8 cellular contexts compared by ENCODE assay signal in genomic region chr7:66996444-66997191, GRCh38. TPM values are rescaled to one million over a fixed set of nuclear protein-coding genes. Genes with fewer than 3 reads are reported as not detected.
DNase-seq lines count a peak whose midpoint lies in the region; ATAC-seq and TF ChIP-seq lines count a peak whose summit lies in the region.
"Not testable (repeated sequence)": the region's sequence is repeated elsewhere in the genome, so short reads cannot be mapped to it uniquely, and the experiment has no call there.

TYW1 (plus strand) TSS chr7:66996833; CDS start chr7:66996979, 146 bp downstream.

- H3K4me1 ChIP-seq in CD8-positive, alpha-beta T cell (ENCODE audit: insufficient read depth, low read length): peaks cover 22% of the 10 kb centered on the region
- not testable (repeated sequence) for H3K4me1 ChIP-seq in effector memory CD4-positive, alpha-beta T cell (ENCODE audit: control insufficient read depth, insufficient read depth, low read length, poor library complexity, severe bottlenecking)

- peak within 1 kb of the TSS; percentile 82 for H3K4me3 ChIP-seq in CD8-positive, alpha-beta T cell (ENCODE audit: low read depth, low read length)
- H3K4me3 ChIP-seq in effector memory CD4-positive, alpha-beta T cell (ENCODE audit: insufficient read depth, low read depth, low read length, poor library complexity, severe bottlenecking): peak within 1 kb of the TSS; percentile 77

- H3K9me3 ChIP-seq in CD8-positive, alpha-beta T cell (ENCODE audit: low read length); effector memory CD4-positive, alpha-beta T cell (ENCODE audit: control insufficient read depth, low read length): not testable (repeated sequence)

- DNase-seq in CD8-positive, alpha-beta T cell: peak; percentile 95 to 99 (median 98)
- DNase-seq in GM20000 (ENCODE audit: low spot score) (peak; percentile 72), HT-29 (ENCODE audit: low spot score) (peak; percentile 99), NOMO-1 (lab: John Stamatoyannopoulos, UW; ENCODE audit: unreplicated experiment in 2 of 2) (peak; percentile 95 to 97), lung microvascular endothelial cell (ENCODE audit: low read depth in 2 of 2) (peak; percentile 98)
- DNase-seq in effector memory CD4-positive, alpha-beta T cell: peak; percentile 97 to 98 (median 98)
- DNase-seq in stimulated activated CD4-positive, alpha-beta T cell treated with anti-CD3 and anti-CD28 coated beads, TNF-alpha, amount 100 ng/mL, for 48 hours (ENCODE audit: low read depth in 3 of 3): peak; percentile 95 to 98 (median 97)

- not testable (repeated sequence) for H3K9me3 Mint-ChIP-seq in CD8-positive, alpha-beta T cell

- intact Hi-C loops in CD8-positive, alpha-beta T cell (cut with DNase I, micrococcal nuclease): loop anchor here (1.0 to 10.0 kb wide), 12 partner anchors 75 to 1959 kb away; partner anchors contain the start of genes TMEM248 (in 2 of the 2), KCTD7 (in 1 of the 2) and TPST1 (in 1 of the 2)

- H3K27me3 ChIP-seq in CD8-positive, alpha-beta T cell (ENCODE audit: insufficient read depth, low read length); effector memory CD4-positive, alpha-beta T cell (replicated peaks; ENCODE audit: control insufficient read depth, insufficient read depth, low read length, poor library complexity, severe bottlenecking): not testable (repeated sequence)

- CTCF ChIA-PET in CD8-positive, alpha-beta T cell (lab: Charles Lee); activated CD8-positive, alpha-beta memory T cell treated with anti-CD3 and anti-CD28 coated beads for 36 hours (lab: Charles Lee): not testable (repeated sequence)

- peaks cover 53% of the 10 kb centered on the region for H3K36me3 Mint-ChIP-seq in CD8-positive, alpha-beta T cell

- peak within 1 kb of the TSS; percentile 100 for H3K4me3 Mint-ChIP-seq in CD8-positive, alpha-beta T cell

- H3K27ac Mint-ChIP-seq in CD8-positive, alpha-beta T cell: peak within 1 kb of the TSS; percentile 100

- peaks cover 28% of the 10 kb centered on the region for H3K4me1 Mint-ChIP-seq in CD8-positive, alpha-beta T cell (ENCODE audit: low read depth)

- H3K36me3 ChIP-seq in CD8-positive, alpha-beta T cell (ENCODE audit: insufficient read depth, low read length): peaks cover 18% of the 10 kb centered on the region
- peaks cover 20% of the 10 kb centered on the region for H3K36me3 ChIP-seq in effector memory CD4-positive, alpha-beta T cell (ENCODE audit: control insufficient read depth, insufficient read depth, low read length)

- not testable (repeated sequence) for H3K27me3 Mint-ChIP-seq in CD8-positive, alpha-beta T cell (ENCODE audit: low read depth)

- H3K27ac ChIP-seq in CD8-positive, alpha-beta T cell (ENCODE audit: low read depth, low read length): peak within 1 kb of the TSS; percentile 79
- peak within 1 kb of the TSS; percentile 70 for H3K27ac ChIP-seq in effector memory CD4-positive, alpha-beta T cell (ENCODE audit: insufficient read depth, low read length, poor library complexity, severe bottlenecking)

- POLR2A ChIA-PET in CD8-positive, alpha-beta T cell (lab: Charles Lee): interaction anchor here (0.8 to 1.2 kb wide), 5 partner anchors 75 to 503 kb away, joined by 3 to 5 read pairs (median 3); partner anchors contain the start of genes RABGEF1 and TMEM248
- POLR2A ChIA-PET in activated CD8-positive, alpha-beta memory T cell treated with anti-CD3 and anti-CD28 coated beads for 36 hours (lab: Charles Lee): interaction anchor here (0.5 kb wide), 1 partner anchor 25 kb away, joined by 3 read pairs; no protein-coding TSS in a partner anchor

- not testable (repeated sequence) for TF ChIP-seq CTCF in CD8-positive, alpha-beta T cell (IDR thresholded peaks at IDR 0.05); GM20000 (IDR thresholded peaks at IDR 0.05; ENCODE audit: extremely low read depth, missing control alignments)

- ATAC-seq in CD8-positive, alpha-beta T cell: peak; percentile 79

RNA-seq across cellular contexts. Expression of gene TYW1, which starts in this region (rescaled TPM):
- total RNA-seq in CD8-positive, alpha-beta T cell: 10 to 100 TPM; 24.8 to 28.6 TPM
- 19.0 and 19.5 TPM in 2 replicates for total RNA-seq in HT-29 (2014; rRNA removed; shearing (Covaris generic))
- 10 to 100 TPM; 20.7 to 21.0 TPM for total RNA-seq in activated CD8-positive, alpha-beta memory T cell treated with anti-CD3 and anti-CD28 coated beads for 36 hours
- 9.4 and 12.1 TPM in 2 replicates for total RNA-seq in lung microvascular endothelial cell

Comparison
In these comparisons a context has a peak if more than half of its experiments do, and no peak if none do; other contexts are left out.
1. Peak in every context shown above with its lines: DNase-seq, ATAC-seq, H3K4me3 ChIP-seq and H3K27ac ChIP-seq.